Comparison of ENCODE assay signal across 36 cellular contexts in the genomic region with DNA sequence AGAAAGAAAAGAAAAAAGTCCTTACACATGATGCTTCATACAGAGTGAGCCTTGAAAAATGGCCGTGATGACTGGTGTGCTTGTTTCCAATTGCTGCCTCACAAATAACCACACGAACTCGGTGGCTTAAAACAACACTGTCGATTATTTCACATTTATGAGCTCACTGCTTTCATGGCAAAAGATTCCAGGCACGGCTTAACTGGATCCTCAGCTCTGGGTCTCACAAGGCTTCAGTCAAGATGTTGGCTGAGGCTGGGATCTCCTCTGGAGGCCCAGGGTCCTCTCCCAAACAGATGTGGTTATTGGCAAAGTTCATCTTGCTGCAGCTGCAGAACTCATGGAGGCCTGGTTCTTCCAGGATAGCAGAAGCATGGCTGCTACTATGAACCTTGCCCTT.
"Had no signal": no experiment of that assay in that cellular context is flagged by ENCODE, and none has a peak within 500 bp of the region (broad histone marks: within the 10 kb centered on the region; RNA-seq: fewer than 3 reads in every experiment).

No MANE protein-coding gene starts in this region.

- H3K27me3 ChIP-seq: MG63 had no signal

- DNase-seq: Karpas-422, Kasumi-1, MG63, MM.1S, MV-4-11, NCI-H1048, NCI-H1092, NCI-H1092 treated with DMSO at 0.1 percent for 48 hours, NCI-H1105, NCI-H1105 treated with DMSO at 0.1 percent for 48 hours, NCI-H1417, NCI-H1417 treated with DMSO at 0.1 percent for 48 hours, NCI-H1436, NCI-H1436 treated with DMSO at 0.1 percent for 48 hours, NCI-H146, NCI-H1694, NCI-H1694 treated with DMSO at 0.1 percent for 48 hours, NCI-H187, NCI-H187 treated with DMSO at 0.1 percent for 48 hours, NCI-H1930, NCI-H2029, NCI-H2029 treated with DMSO at 0.1 percent for 48 hours, NCI-H2081, NCI-H2081 treated with DMSO at 0.1 percent for 48 hours, NCI-H2107, NCI-H2171, NCI-H2171 treated with DMSO at 0.1 percent for 48 hours, NCI-H2227 treated with DMSO at 0.1 percent for 48 hours, NCI-H226, NCI-H345, NCI-H446, NCI-H446 treated with DMSO at 0.1 percent for 48 hours, NCI-H510A, NCI-H510A treated with DMSO at 0.1 percent for 48 hours, NCI-H524, NCI-H524 treated with DMSO at 0.1 percent for 48 hours had no signal

- H3K4me3 ChIP-seq: MG63 had no signal

- H3K9me3 ChIP-seq: MG63 had no signal

- H3K36me3 ChIP-seq: MG63 had no signal
